ENCODE assay signal across 8 cellular contexts in the genomic region with DNA sequence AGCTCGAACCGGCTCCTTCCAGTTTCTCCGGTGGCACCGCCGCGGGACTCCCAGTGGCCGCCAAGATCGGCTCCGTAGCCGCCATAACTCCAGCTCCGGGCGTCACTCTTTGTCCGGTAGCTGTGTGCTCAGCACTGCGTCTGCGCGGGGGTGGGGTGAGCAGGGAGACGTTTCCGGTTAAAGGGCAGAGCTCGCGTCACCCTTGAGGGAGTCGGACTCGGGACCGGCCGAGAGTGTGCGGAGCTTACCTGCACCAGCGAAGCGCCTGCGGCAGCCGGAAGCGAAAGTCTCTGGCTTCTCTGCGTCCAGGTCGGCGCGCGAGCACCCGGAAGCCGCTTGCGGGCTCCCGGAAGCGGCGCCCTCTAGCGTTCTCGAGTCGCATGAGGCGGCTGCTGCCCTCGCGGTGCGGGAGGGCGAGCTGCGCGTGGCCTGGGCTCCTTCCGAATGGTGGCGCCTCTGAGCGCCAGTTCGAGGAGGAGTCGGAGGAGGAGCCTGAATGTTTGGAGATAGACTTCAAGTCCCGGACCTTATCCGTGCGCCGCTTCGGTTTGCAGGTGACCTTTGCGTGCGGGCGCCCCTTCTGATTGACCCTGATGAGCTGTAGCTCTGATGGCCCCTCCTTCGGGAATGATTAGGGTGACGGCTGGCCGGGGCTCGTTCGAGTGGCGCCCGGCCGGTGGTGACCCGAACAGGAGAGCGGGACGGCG. TPM values are rescaled to one million over a fixed set of nuclear protein-coding genes. Genes with fewer than 3 reads are reported as not detected.
A peak's percentile ranks its signal among the peaks of the same experiment; 100 is the strongest.
DNase-seq lines count a peak whose midpoint lies in the region; ATAC-seq and TF ChIP-seq lines count a peak whose summit lies in the region.

A gene (minus strand): TSS at position 303 of the 707 bp plus-strand sequence. CDS start 218 bp downstream, at position 85.

- TF ChIP-seq POLR2A in adrenal gland (IDR thresholded peaks at IDR 0.05): peak; percentile 81 to 92
- TF ChIP-seq POLR2A in heart left ventricle (IDR thresholded peaks at IDR 0.05): peak in 1 of 2 donors; percentile 82
- peak; percentile 27 to 89 (median 84) for TF ChIP-seq POLR2A in upper lobe of left lung (IDR thresholded peaks at IDR 0.05)

- H3K4me3 ChIP-seq in adrenal gland (peak within 1 kb of the TSS; percentile 74 to 95 (median 90)), heart left ventricle (peak within 1 kb of the TSS; percentile 69 to 96 (median 84)), upper lobe of left lung (peak within 1 kb of the TSS; percentile 58 to 98 (median 87))

- H3K9me3 ChIP-seq in adrenal gland (replicated peaks in 1 of 3) (no peaks in the 10 kb centered on the region), heart left ventricle (no peaks in the 10 kb centered on the region), upper lobe of left lung (no peaks in the 10 kb centered on the region)

- intact Hi-C loops in adrenal gland (cut with DNase I) (no loop called here), heart left ventricle (cut with DNase I) (loop anchor here in 1 of 10 donors (5.0 kb wide), 1 partner anchor 98 kb away; no protein-coding TSS in a partner anchor), posterior cingulate gyrus (cut with DNase I) (loop anchor here (10.0 kb wide), 1 partner anchor 110 kb away; no protein-coding TSS in a partner anchor)

- H3K27me3 ChIP-seq in adrenal gland (no peaks in the 10 kb centered on the region), heart left ventricle (no peaks in the 10 kb centered on the region), upper lobe of left lung (no peaks in the 10 kb centered on the region)

- ATAC-seq in HG02870 (IDR thresholded peaks at IDR 0.05; ENCODE audit: unreplicated experiment): peak; percentile 83
- peak; percentile 93 to 94 (median 94) for ATAC-seq in heart left ventricle
- ATAC-seq in upper lobe of left lung (ENCODE audit: low FRiP score in 2 of 2): peak; percentile 97 to 98

- H3K36me3 ChIP-seq in adrenal gland (replicated peaks in 1 of 2) (no peaks in the 10 kb centered on the region), heart left ventricle (peaks cover 0 to 9% (median 0%) of the 10 kb centered on the region in 9 donors), upper lobe of left lung (peaks cover 0 to 4% (median 0%) of the 10 kb centered on the region in 4 donors)

- peak; percentile 99 for TF ChIP-seq CTCF in GM13976 (IDR thresholded peaks at IDR 0.05; ENCODE audit: borderline replicate concordance, control extremely low read depth, extremely low read depth, insufficient read depth, missing control alignments)
- TF ChIP-seq CTCF in adrenal gland (IDR thresholded peaks at IDR 0.05): peak; percentile 70 to 96 (median 92)
- peak; percentile 92 to 100 (median 98) for TF ChIP-seq CTCF in heart left ventricle (IDR thresholded peaks at IDR 0.05)
- peak; percentile 93 to 98 (median 96) for TF ChIP-seq CTCF in upper lobe of left lung (IDR thresholded peaks at IDR 0.05)

- H3K27ac ChIP-seq in adrenal gland (peak within 1 kb of the TSS; percentile 86 to 99 (median 98)), heart left ventricle (peak within 1 kb of the TSS; percentile 95 to 100 (median 97)), upper lobe of left lung (peak within 1 kb of the TSS; percentile 98 to 100 (median 100))

- H3K4me1 ChIP-seq in adrenal gland (replicated peaks in 1 of 2) (peaks cover 20 to 26% of the 10 kb centered on the region in 2 donors), heart left ventricle (peaks cover 4 to 32% (median 21%) of the 10 kb centered on the region in 12 donors), upper lobe of left lung (peaks cover 22 to 31% (median 22%) of the 10 kb centered on the region in 4 donors)

- peak in 1 of 4 donors; percentile 39 for TF ChIP-seq EP300 in upper lobe of left lung (IDR thresholded peaks at IDR 0.05)

- in situ Hi-C loops in GM13976 (cut with MboI; ENCODE audit: low sequenced_read_pairs, unreplicated experiment): no loop called here

- WGBS in adrenal gland, 4 donors: 0% methylated on average over 2 to 76 of the region's 76 CpGs
- WGBS in heart left ventricle, 4 donors: 0 to 1% (median 0%) methylated on average over 33 to 76 of the region's 76 CpGs
- 0 to 2% methylated on average over 5 to 27 of the region's 76 CpGs for WGBS in upper lobe of left lung, 2 donors

- DNase-seq in GM13976 (ENCODE audit: low spot score) (peak; percentile 96), NCI-H146 (lab: John Stamatoyannopoulos, UW) (peak; percentile 99), T-helper 1 cell (peak; percentile 96 to 99 (median 97)), adrenal gland (peak; percentile 95 to 98 (median 96)), heart left ventricle (peak; percentile 94 to 96 (median 96)), posterior cingulate gyrus (peak; percentile 86 to 99 (median 94)), upper lobe of left lung (peak; percentile 96 to 98)

RNA-seq across cellular contexts. Expression of the gene that starts here (rescaled TPM):
- total RNA-seq in adrenal gland: 100 to 1,000 TPM in 6 of 8 donors, 10 to 100 TPM in 2; 88.2 to 191 (median 145) TPM
- 100 to 1,000 TPM in 2 of 3 donors, under 1 TPM in 1; 0.64 to 540 (median 534) TPM for polyA plus RNA-seq in adrenal gland
- total RNA-seq in heart left ventricle: 100 to 1,000 TPM in 2 of 9 donors, 10 to 100 TPM in 7; 30.8 to 106 (median 50.5) TPM
- 100 to 1,000 TPM in 1 of 2 donors, 10 to 100 TPM in 1; 88.5 to 133 TPM for polyA plus RNA-seq in heart left ventricle
- 100 to 1,000 TPM in 2 of 6 donors, 10 to 100 TPM in 4; 51.1 to 143 (median 84.5) TPM for total RNA-seq in upper lobe of left lung

Comparison
In these comparisons a context has a peak if more than half of its experiments do, and no peak if none do; other contexts are left out.
1. Peak in every context shown above with its lines: DNase-seq, ATAC-seq, H3K4me3 ChIP-seq and H3K27ac ChIP-seq.